1 cellular context compared by ENCODE assay signal in genomic region chr7:156948361-156948760, GRCh38.
TF ChIP-seq lines count a peak whose summit lies in the region.

No MANE protein-coding gene starts in this region.

TF ChIP-seq in K562, 482 proteins besides CTCF, POLR2A, EP300 and RAD21 (continued from another document and continues in another):
- TF ChIP-seq ZBTB40 (IDR thresholded peaks at IDR 0.05) (0 out of 2 replicates have a peak, but pooled peaks have one; percentile 38), ZBTB40 (CRISPR knock-in tag; IDR thresholded peaks at IDR 0.05) (no peak), ZNF184 (CRISPR knock-in tag; IDR thresholded peaks at IDR 0.05) (no peak), ZNF699 (CRISPR knock-in tag; IDR thresholded peaks at IDR 0.05; ENCODE audit: insufficient replicate concordance) (no peak), ATF1 (CRISPR knock-in tag; IDR thresholded peaks at IDR 0.05) (no peak), ATF1 (tag; IDR thresholded peaks at IDR 0.05) (no peak), NR3C1 (CRISPR knock-in tag; IDR thresholded peaks at IDR 0.05) (no peak), CREB1 (IDR thresholded peaks at IDR 0.05) (no peak), CREB1 (CRISPR knock-in tag; IDR thresholded peaks at IDR 0.05) (no peak), RFX7 (CRISPR knock-in tag; IDR thresholded peaks at IDR 0.05) (no peak), ZNF146 (CRISPR knock-in tag; IDR thresholded peaks at IDR 0.05; ENCODE audit: unreplicated experiment) (no peak), ZFP30 (CRISPR knock-in tag; IDR thresholded peaks at IDR 0.05; ENCODE audit: borderline replicate concordance) (no peak), ZNF639 (CRISPR knock-in tag; conservative IDR thresholded peaks at IDR 0.05 in 1 of 2, IDR thresholded peaks at IDR 0.05 in 1 of 2) (0 out of 4 replicates have a peak, but pooled peaks of 1 of the 2 experiments have one; percentile 16), RAD51 (IDR thresholded peaks at IDR 0.05; ENCODE audit: borderline replicate concordance, low read depth) (no peak), RREB1 (CRISPR knock-in tag; IDR thresholded peaks at IDR 0.05) (no peak), NONO (IDR thresholded peaks at IDR 0.05; ENCODE audit: low read depth in 2 of 2, low read length in 1 of 2) (no peak), CHD7 (IDR thresholded peaks at IDR 0.05; ENCODE audit: low read depth, low read length) (no peak), KAT2B (IDR thresholded peaks at IDR 0.05; ENCODE audit: low read depth, low read length) (no peak), ZFPM2 (CRISPR knock-in tag; IDR thresholded peaks at IDR 0.05) (no peak), SRSF3 (IDR thresholded peaks at IDR 0.05; ENCODE audit: insufficient read depth, low read length) (no peak), YY1 (IDR thresholded peaks at IDR 0.05; ENCODE audit: borderline replicate concordance in 1 of 3, control insufficient read depth in 1 of 3, extremely low read depth in 1 of 3, insufficient read depth in 3 of 3, insufficient read length in 1 of 3, insufficient replicate concordance in 2 of 3, low read depth in 1 of 3, low read length in 2 of 3) (peak in 1 of 3 experiments; percentile 85), CREB3 (tag; conservative IDR thresholded peaks at IDR 0.05; ENCODE audit: low read depth) (no peak), PHTF2 (CRISPR knock-in tag; IDR thresholded peaks at IDR 0.05) (no peak)
